Comparison of ENCODE assay signal across 23 cellular contexts in genomic region chr20:3559637-3560036, GRCh38.
"Had no signal": no experiment of that assay in that cellular context is flagged by ENCODE, and none has a peak within 500 bp of the region (broad histone marks: within the 10 kb centered on the region; RNA-seq: fewer than 3 reads in every experiment).

No MANE protein-coding gene starts in this region.

- H3K4me3 Mint-ChIP-seq: activated CD8-positive, alpha-beta T cell treated with anti-CD3 and anti-CD28 coated beads for 36 hours; activated naive CD8-positive, alpha-beta T cell; activated T-cell treated with anti-CD3 and anti-CD28 coated beads, Interleukin-2, amount 50 U/mL, for 72 hours; naive thymus-derived CD8-positive, alpha-beta T cell; WTC11 had no signal

- H3K9me3 Mint-ChIP-seq: activated CD8-positive, alpha-beta T cell treated with anti-CD3 and anti-CD28 coated beads for 36 hours; activated T-cell treated with anti-CD3 and anti-CD28 coated beads, Interleukin-2, amount 50 U/mL, for 72 hours; naive thymus-derived CD8-positive, alpha-beta T cell; WTC11 had no signal

- H3K4me1 Mint-ChIP-seq: WTC11 had no signal

- H3K9me3 ChIP-seq: body of pancreas, colonic mucosa, esophagus squamous epithelium, neutrophil, tibial nerve, uterus had no signal

- H3K27me3 Mint-ChIP-seq: activated CD8-positive, alpha-beta T cell treated with anti-CD3 and anti-CD28 coated beads for 36 hours; activated naive CD8-positive, alpha-beta T cell; naive thymus-derived CD8-positive, alpha-beta T cell had no signal

- H3K4me1 ChIP-seq: colonic mucosa, esophagus squamous epithelium, parathyroid adenoma, tibial nerve, uterus had no signal

- DNase-seq: activated CD4-positive, alpha-beta T cell treated with anti-CD3 and anti-CD28 coated beads for 4 hours; activated CD8-positive, alpha-beta T cell treated with anti-CD3 and anti-CD28 coated beads for 36 hours; activated gamma-delta T cell; activated T-cell treated with anti-CD3 and anti-CD28 coated beads, Interleukin-2, amount 50 U/mL, for 72 hours; amniotic stem cell; body of pancreas; caudate nucleus; colonic mucosa; esophagus squamous epithelium; glutamatergic neuron; hypothalamus; left ventricle myocardium superior; mesenchymal stem cell; naive thymus-derived CD8-positive, alpha-beta T cell; stimulated activated CD4-positive, alpha-beta T cell treated with anti-CD3 and anti-CD28 coated beads, Interleukin-15, amount 100 ng/mL, for 24 hours; stimulated activated CD4-positive, alpha-beta T cell treated with anti-CD3 and anti-CD28 coated beads, Interleukin-4, amount 100 ng/mL, for 1 hour; stimulated activated naive CD4-positive, alpha-beta T cell; uterus had no signal

- H3K4me3 ChIP-seq: body of pancreas, colonic mucosa, esophagus squamous epithelium, tibial nerve, uterus had no signal

- H3K27ac Mint-ChIP-seq: activated CD8-positive, alpha-beta T cell treated with anti-CD3 and anti-CD28 coated beads for 36 hours; activated naive CD8-positive, alpha-beta T cell; activated T-cell treated with anti-CD3 and anti-CD28 coated beads, Interleukin-2, amount 50 U/mL, for 72 hours; naive thymus-derived CD8-positive, alpha-beta T cell; WTC11 had no signal

- H3K27me3 ChIP-seq: body of pancreas, colonic mucosa, esophagus squamous epithelium, neutrophil, tibial nerve, uterus had no signal

- H3K27ac ChIP-seq: body of pancreas, colonic mucosa, esophagus squamous epithelium, neutrophil, parathyroid adenoma, uterus had no signal

- H3K36me3 ChIP-seq: colonic mucosa, uterus had no signal

- H3K36me3 Mint-ChIP-seq: WTC11 had no signal
